Comparison of ENCODE assay signal across 15 cellular contexts in genomic region chr17:9192010-9192409, GRCh38.
A peak's percentile ranks its signal among the peaks of the same experiment; 100 is the strongest.
DNase-seq lines count a peak whose midpoint lies in the region; ATAC-seq, FAIRE-seq and TF ChIP-seq lines count a peak whose summit lies in the region.
"Had no signal": no experiment of that assay in that cellular context is flagged by ENCODE, and none has a peak within 500 bp of the region (broad histone marks: within the 10 kb centered on the region; RNA-seq: fewer than 3 reads in every experiment).

No MANE protein-coding gene starts in this region.

- DNase-seq in NCI-H1105 treated with DMSO at 0.1 percent for 48 hours (lab: John Stamatoyannopoulos, UW) (peak; percentile 79), astrocyte (ENCODE audit: low read depth) (peak; percentile 36), fibroblast of the aortic adventitia (ENCODE audit: low read depth) (peak; percentile 14), NCI-H2196 (lab: John Stamatoyannopoulos, UW; ENCODE audit: unreplicated experiment) (no peak)
- no peak for DNase-seq in activated CD4-positive, alpha-beta T cell treated with anti-CD3 and anti-CD28 coated beads, Interleukin-2, amount 10 ng/mL, durations not matched to agents 7 days and 5 days
- DNase-seq: DMS53, H7, Kasumi-1, NCI-H1436 treated with DMSO at 0.1 percent for 48 hours, NCI-H446 treated with DMSO at 0.1 percent for 48 hours, NCI-H82, SIG-M5 had no signal

- no peak overlapping the region for H3K27ac Mint-ChIP-seq in astrocyte (ENCODE audit: unreplicated experiment)
- H3K27ac Mint-ChIP-seq in activated CD4-positive, alpha-beta T cell treated with anti-CD3 and anti-CD28 coated beads, Interleukin-2, amount 10 ng/mL, durations not matched to agents 7 days and 5 days = no peak overlapping the region

- H3K27ac ChIP-seq in BLaER1 treated with 17β-estradiol and CSF1 and Interleukin-3, amounts not matched to agents 10 nM and 100 nM = no peak overlapping the region
- H3K27ac ChIP-seq in astrocyte (ENCODE audit: low read depth, low read length) = no peak overlapping the region

- peaks cover 8 to 67% (median 40%) of the 10 kb centered on the region in 10 experiments for H3K4me1 ChIP-seq in BLaER1 treated with 17β-estradiol and CSF1 and Interleukin-3, amounts not matched to agents 10 nM and 100 nM
- no peaks in the 10 kb centered on the region for H3K4me1 ChIP-seq in astrocyte (ENCODE audit: insufficient read depth, low read length)

- H3K79me2 ChIP-seq in astrocyte (ENCODE audit: insufficient read depth, low read length) = no peaks in the 10 kb centered on the region

- FAIRE-seq in astrocyte (lab: Jason Lieb, UNC) = no peak

- no peak for TF ChIP-seq CTCF in astrocyte (IDR thresholded peaks at IDR 0.05; ENCODE audit: insufficient read depth, low read depth, low read length)
- no peak for TF ChIP-seq CTCF in fibroblast of the aortic adventitia (IDR thresholded peaks at IDR 0.05; ENCODE audit: insufficient read depth, low read length)

- H3K9me3 ChIP-seq in BLaER1 treated with 17β-estradiol and CSF1 and Interleukin-3, amounts not matched to agents 10 nM and 100 nM (replicated peaks in 1 of 11) = no peaks in the 10 kb centered on the region
- no peaks in the 10 kb centered on the region for H3K9me3 ChIP-seq in astrocyte (ENCODE audit: insufficient read depth, low read depth, low read length)

- H2AFZ ChIP-seq in astrocyte (ENCODE audit: low read depth, low read length) = no peak overlapping the region

- H3K36me3 Mint-ChIP-seq in astrocyte (ENCODE audit: low read depth, unreplicated experiment) = no peaks in the 10 kb centered on the region
- no peaks in the 10 kb centered on the region for H3K36me3 Mint-ChIP-seq in activated CD4-positive, alpha-beta T cell treated with anti-CD3 and anti-CD28 coated beads, Interleukin-2, amount 10 ng/mL, durations not matched to agents 7 days and 5 days (ENCODE audit: low read depth)

- H3K36me3 ChIP-seq in BLaER1 treated with 17β-estradiol and CSF1 and Interleukin-3, amounts not matched to agents 10 nM and 100 nM = no peaks in the 10 kb centered on the region
- no peaks in the 10 kb centered on the region for H3K36me3 ChIP-seq in astrocyte (ENCODE audit: insufficient read depth, low read length)

- no peak overlapping the region for H3K9ac ChIP-seq in BLaER1 treated with 17β-estradiol and CSF1 and Interleukin-3, amounts not matched to agents 10 nM and 100 nM
- no peak overlapping the region for H3K9ac ChIP-seq in astrocyte (ENCODE audit: low read length)

- no peak for ATAC-seq in GM21381 (IDR thresholded peaks at IDR 0.05; ENCODE audit: unreplicated experiment)
- ATAC-seq in HG03432 (IDR thresholded peaks at IDR 0.05; ENCODE audit: unreplicated experiment) = no peak

- POLR2A ChIA-PET in activated CD4-positive, alpha-beta T cell treated with anti-CD3 and anti-CD28 coated beads, Interleukin-2, amount 10 ng/mL, durations not matched to agents 7 days and 5 days (lab: Charles Lee) = no interaction called here

- peaks cover 0 to 37% (median 0%) of the 10 kb centered on the region in 11 experiments; a peak in 7 of 22 replicates for H4K20me1 ChIP-seq in BLaER1 treated with 17β-estradiol and CSF1 and Interleukin-3, amounts not matched to agents 10 nM and 100 nM
- H4K20me1 ChIP-seq in astrocyte (ENCODE audit: insufficient read depth, low read length) = no peaks in the 10 kb centered on the region

- CTCF ChIA-PET in activated CD4-positive, alpha-beta T cell treated with anti-CD3 and anti-CD28 coated beads, Interleukin-2, amount 10 ng/mL, durations not matched to agents 7 days and 5 days (lab: Charles Lee) = interaction anchor here (1.0 kb wide), 1 partner anchor 9 kb away, joined by 4 read pairs; no protein-coding TSS in a partner anchor

- no peaks in the 10 kb centered on the region for H3K4me1 Mint-ChIP-seq in astrocyte (ENCODE audit: low read depth, unreplicated experiment)
- no peaks in the 10 kb centered on the region for H3K4me1 Mint-ChIP-seq in activated CD4-positive, alpha-beta T cell treated with anti-CD3 and anti-CD28 coated beads, Interleukin-2, amount 10 ng/mL, durations not matched to agents 7 days and 5 days

- H3K4me3 ChIP-seq in BLaER1 treated with 17β-estradiol and CSF1 and Interleukin-3, amounts not matched to agents 10 nM and 100 nM = no peak overlapping the region
- no peak overlapping the region for H3K4me3 ChIP-seq in astrocyte (ENCODE audit: insufficient read depth, low read depth, low read length)
- no peak overlapping the region for H3K4me3 ChIP-seq in fibroblast of the aortic adventitia (ENCODE audit: low read depth, low read length)

- H3K4me2 ChIP-seq in BLaER1 treated with 17β-estradiol and CSF1 and Interleukin-3, amounts not matched to agents 10 nM and 100 nM = peak overlapping the region in 7 of 11 experiments; percentile 11 to 72 (median 61); a peak in 11 of 22 replicates
- H3K4me2 ChIP-seq in astrocyte (ENCODE audit: low read length) = no peak overlapping the region

- H3K9me3 Mint-ChIP-seq in astrocyte (ENCODE audit: unreplicated experiment) = no peaks in the 10 kb centered on the region
- H3K9me3 Mint-ChIP-seq in activated CD4-positive, alpha-beta T cell treated with anti-CD3 and anti-CD28 coated beads, Interleukin-2, amount 10 ng/mL, durations not matched to agents 7 days and 5 days = no peaks in the 10 kb centered on the region

- H3K27me3 ChIP-seq in BLaER1 treated with 17β-estradiol and CSF1 and Interleukin-3, amounts not matched to agents 10 nM and 100 nM = peaks cover 4 to 95% (median 31%) of the 10 kb centered on the region in 11 experiments; a peak in 18 of 22 replicates
- no peaks in the 10 kb centered on the region for H3K27me3 ChIP-seq in astrocyte (ENCODE audit: insufficient read depth, low read length)

- H3K27me3 Mint-ChIP-seq in astrocyte (ENCODE audit: low read depth, unreplicated experiment) = peaks cover 22% of the 10 kb centered on the region
- no peaks in the 10 kb centered on the region for H3K27me3 Mint-ChIP-seq in activated CD4-positive, alpha-beta T cell treated with anti-CD3 and anti-CD28 coated beads, Interleukin-2, amount 10 ng/mL, durations not matched to agents 7 days and 5 days

- H3K4me3 Mint-ChIP-seq in astrocyte (ENCODE audit: unreplicated experiment) = no peak overlapping the region
- no peak overlapping the region for H3K4me3 Mint-ChIP-seq in activated CD4-positive, alpha-beta T cell treated with anti-CD3 and anti-CD28 coated beads, Interleukin-2, amount 10 ng/mL, durations not matched to agents 7 days and 5 days

Comparison
In these comparisons a context has a peak if more than half of its experiments do, and no peak if none do; other contexts are left out.
1. DNase-seq: peak in NCI-H1105 treated with DMSO at 0.1 percent for 48 hours (single experiment), astrocyte (single experiment) and fibroblast of the aortic adventitia (single experiment); none in NCI-H2196 (single experiment) and activated CD4-positive, alpha-beta T cell treated with anti-CD3 and anti-CD28 coated beads, Interleukin-2, amount 10 ng/mL, durations not matched to agents 7 days and 5 days (single experiment).